8 cellular contexts compared by ENCODE assay signal in genomic region chr19:43619262-43620060, GRCh38. TPM values are rescaled to one million over a fixed set of nuclear protein-coding genes. Genes with fewer than 3 reads are reported as not detected.
DNase-seq lines count a peak whose midpoint lies in the region; ATAC-seq and TF ChIP-seq lines count a peak whose summit lies in the region.

ZNF428 (minus strand) TSS chr19:43619629; CDS start chr19:43614304, 5,325 bp downstream.

- peaks cover 32 to 41% (median 36%) of the 10 kb centered on the region in 3 donors for H3K4me1 Mint-ChIP-seq in T-cell

- H3K79me1 ChIP-seq in trophoblast cell (ENCODE audit: low read length) = peaks cover 15% of the 10 kb centered on the region

- H2BK12ac ChIP-seq in trophoblast cell (ENCODE audit: low read length) = no peak within 1 kb of the TSS

- peak within 1 kb of the TSS; percentile 69 for H3K4me3 ChIP-seq in GM12865 (ENCODE audit: low read depth, low read length)
- peak within 1 kb of the TSS; percentile 76 for H3K4me3 ChIP-seq in trophoblast cell (ENCODE audit: low read depth, low read length)
- peak within 1 kb of the TSS; percentile 59 to 99 (median 92) for H3K4me3 ChIP-seq in tibial nerve

- H3K9me3 Mint-ChIP-seq in T-cell = no peaks in the 10 kb centered on the region

- H4K12ac ChIP-seq in trophoblast cell (ENCODE audit: low read depth, low read length) = peak within 1 kb of the TSS; percentile 75

- CTCF ChIA-PET in T-cell (lab: Charles Lee) = no interaction called here

- ATAC-seq in HG02642 (IDR thresholded peaks at IDR 0.05; ENCODE audit: poor library complexity, unreplicated experiment) = peak; percentile 87
- peak; percentile 89 to 93 (median 91) for ATAC-seq in T-cell (replicated peaks in 1 of 4)

- H3K9ac ChIP-seq in trophoblast cell (ENCODE audit: low read length) = peak within 1 kb of the TSS; percentile 82

- peaks cover 9% of the 10 kb centered on the region for H3K79me2 ChIP-seq in trophoblast cell (ENCODE audit: control insufficient read depth, insufficient read depth, low read length, poor library complexity)

- no peaks in the 10 kb centered on the region for H3K27me3 Mint-ChIP-seq in T-cell

- POLR2A ChIA-PET in T-cell (lab: Charles Lee) = interaction anchor here in 1 of 2 donors (0.6 kb wide), 1 partner anchor 134 kb away, joined by 3 read pairs; no protein-coding TSS in a partner anchor

- H3K4me3 Mint-ChIP-seq in T-cell = peak within 1 kb of the TSS; percentile 94 to 99 (median 96)

- no peaks in the 10 kb centered on the region for H3K36me3 ChIP-seq in trophoblast cell (ENCODE audit: control insufficient read depth in 1 of 2, insufficient read depth in 2 of 2, low read length in 2 of 2)
- peaks cover 0 to 7% (median 0%) of the 10 kb centered on the region in 3 donors for H3K36me3 ChIP-seq in tibial nerve

- peak within 1 kb of the TSS; percentile 77 for H2BK120ac ChIP-seq in trophoblast cell (ENCODE audit: insufficient read depth, low read length, poor library complexity)

- H3K23ac ChIP-seq in trophoblast cell (ENCODE audit: low read length) = no peak within 1 kb of the TSS

- no peaks in the 10 kb centered on the region for H3K36me3 Mint-ChIP-seq in T-cell

- peak within 1 kb of the TSS; percentile 87 for H4K91ac ChIP-seq in trophoblast cell (ENCODE audit: low read depth, low read length)

- peak within 1 kb of the TSS; percentile 93 for H3K14ac ChIP-seq in trophoblast cell (ENCODE audit: low read length)

- no peak for TF ChIP-seq CTCF in GM12865 (IDR thresholded peaks at IDR 0.05; ENCODE audit: insufficient read depth, low read depth, low read length, missing control alignments)
- TF ChIP-seq CTCF in tibial nerve (IDR thresholded peaks at IDR 0.05) = peak in 1 of 5 experiments; percentile 42

- H3K9me3 ChIP-seq in trophoblast cell (ENCODE audit: insufficient read depth, low read depth, low read length) (peaks cover 4% of the 10 kb centered on the region), tibial nerve (no peaks in the 10 kb centered on the region)

- H3K4ac ChIP-seq in trophoblast cell (ENCODE audit: low read depth, low read length) = peak within 1 kb of the TSS; percentile 64

- H3K27ac ChIP-seq in adipose tissue (ENCODE audit: low read depth, low read length) = no peak within 1 kb of the TSS
- peak within 1 kb of the TSS; percentile 78 for H3K27ac ChIP-seq in trophoblast cell (ENCODE audit: low read depth, low read length)
- peak within 1 kb of the TSS; percentile 94 to 96 (median 96) for H3K27ac ChIP-seq in tibial nerve

- H3K27me3 ChIP-seq in trophoblast cell (ENCODE audit: insufficient read depth, low read length) (no peaks in the 10 kb centered on the region), tibial nerve (no peaks in the 10 kb centered on the region)

- peak within 1 kb of the TSS; percentile 90 for H2BK5ac ChIP-seq in trophoblast cell (ENCODE audit: low read depth, low read length, poor library complexity)

- H3K18ac ChIP-seq in trophoblast cell (ENCODE audit: low read length) = peak within 1 kb of the TSS; percentile 88

- H3K4me1 ChIP-seq in trophoblast cell (ENCODE audit: control insufficient read depth in 1 of 2, insufficient read depth in 2 of 2, low read length in 2 of 2) = peaks cover 7 to 9% of the 10 kb centered on the region in 2 experiments
- peaks cover 0 to 36% (median 11%) of the 10 kb centered on the region in 4 donors for H3K4me1 ChIP-seq in tibial nerve

- H2AK5ac ChIP-seq in trophoblast cell (ENCODE audit: low read length) = peak within 1 kb of the TSS; percentile 73

- WGBS in adipose tissue, 3 donors = 0 to 1% (median 0%) methylated on average over 76 to 81 of the region's 81 CpGs
- no CpG with 5 or more reads among the region's 81 CpGs for WGBS in trophoblast cell (ENCODE audit: extremely low coverage, insufficient coverage, insufficient read length)
- WGBS in tibial nerve, 2 donors = 0% methylated on average over 48 to 72 of the region's 81 CpGs

- DNase-seq in GM12865 (ENCODE audit: low read depth) = peak; percentile 96
- peak; percentile 88 for DNase-seq in NCI-H1105 treated with DMSO at 0.1 percent for 48 hours (lab: John Stamatoyannopoulos, UW)
- peak; percentile 73 to 88 (median 80) for DNase-seq in T-cell
- DNase-seq in cardiac septum (ENCODE audit: low spot score) = peak; percentile 92
- DNase-seq in trophoblast cell = peak; percentile 80 to 85
- DNase-seq in tibial nerve (ENCODE audit: low spot score in 2 of 2) = peak; percentile 66 to 69

- peak within 1 kb of the TSS; percentile 97 for H3K27ac Mint-ChIP-seq in T-cell

- H2AFZ ChIP-seq in trophoblast cell (ENCODE audit: insufficient read depth, low read length, poor library complexity) = peak within 1 kb of the TSS; percentile 62

- H3K4me2 ChIP-seq in trophoblast cell (ENCODE audit: low read length) = peak within 1 kb of the TSS; percentile 60

- peak within 1 kb of the TSS; percentile 99 for H4K8ac ChIP-seq in trophoblast cell (ENCODE audit: low read depth, low read length)

- TF ChIP-seq EP300 in tibial nerve (IDR thresholded peaks at IDR 0.05) = peak in 1 of 2 donors; percentile 81

- peak; percentile 67 to 82 for TF ChIP-seq POLR2A in tibial nerve (IDR thresholded peaks at IDR 0.05)

- intact Hi-C loops in cardiac septum (cut with DNase I) = loop anchor here (1.0 kb wide), 1 partner anchor 23 kb away; the partner anchor contains the start of genes IRGQ and ZNF576

RNA-seq across cellular contexts. Expression of gene ZNF428, which starts in this region (rescaled TPM):
- total RNA-seq in T-cell (10 to 100 TPM; 28.9 to 35.2 (median 34.5) TPM), cardiac septum (35.6 TPM), tibial nerve (10 to 100 TPM; 38.1 to 61.1 (median 50.5) TPM)
- polyA plus RNA-seq in adipose tissue = 10 to 100 TPM; 19.9 to 28.6 (median 25.5) TPM
- polyA plus RNA-seq in trophoblast cell (2013) = 14.9 and 15.3 TPM in 2 replicates
